ENCODE assay signal across 8 cellular contexts in the genomic region with DNA sequence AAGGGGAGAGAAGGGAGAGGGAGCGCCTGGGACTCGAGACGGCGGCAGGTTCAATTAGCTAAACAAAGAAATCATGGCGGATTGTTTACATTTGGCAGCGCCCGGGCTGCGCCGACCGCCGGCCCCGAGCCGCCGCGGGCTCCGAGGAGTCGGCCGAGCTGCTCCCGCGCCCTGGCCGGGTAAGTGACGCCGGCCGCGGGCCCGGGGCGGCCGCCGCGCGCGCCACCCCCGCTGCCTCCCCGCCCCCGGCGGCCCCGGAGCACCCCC.
DNase-seq lines count a peak whose midpoint lies in the region; ATAC-seq and TF ChIP-seq lines count a peak whose summit lies in the region.

No MANE protein-coding gene starts in this region.

- CTCF ChIA-PET in AG04449 (lab: Yijun Ruan, JAX) = interaction anchor here (1.7 kb wide), 1 partner anchor 522 kb away, joined by 4 read pairs; no protein-coding TSS in a partner anchor

- H3K4me3 ChIP-seq in AG04449 (ENCODE audit: low read depth, low read length) (peak overlapping the region; percentile 54), body of pancreas (peak overlapping the region in 1 of 2 donors; percentile 37), mucosa of descending colon (no peak overlapping the region)

- TF ChIP-seq CTCF in AG04449 (IDR thresholded peaks at IDR 0.05; ENCODE audit: insufficient read depth, low read length, missing control alignments) (no peak), body of pancreas (IDR thresholded peaks at IDR 0.05) (no peak), mucosa of descending colon (IDR thresholded peaks at IDR 0.05) (no peak)

- ATAC-seq in GM18907 (IDR thresholded peaks at IDR 0.05; ENCODE audit: unreplicated experiment) = peak; percentile 52
- peak; percentile 56 for ATAC-seq in body of pancreas
- peak; percentile 44 for ATAC-seq in mucosa of descending colon
- no peak for ATAC-seq in HG03571 (IDR thresholded peaks at IDR 0.05; ENCODE audit: unreplicated experiment)

- no peaks in the 10 kb centered on the region for H3K9me3 ChIP-seq in body of pancreas
- H3K9me3 ChIP-seq in mucosa of descending colon = no peaks in the 10 kb centered on the region

- TF ChIP-seq POLR2A in body of pancreas (IDR thresholded peaks at IDR 0.05) = no peak

- no peaks in the 10 kb centered on the region for H3K27me3 ChIP-seq in body of pancreas

- intact Hi-C loops in body of pancreas (cut with DNase I) = no loop called here
- intact Hi-C loops in mucosa of descending colon (cut with DNase I, micrococcal nuclease) = no loop called here
- intact Hi-C loops in posterior vena cava (cut with DNase I) = no loop called here

- H3K36me3 ChIP-seq in body of pancreas (replicated peaks in 1 of 2; ENCODE audit: insufficient read depth in 1 of 2, low read depth in 2 of 2) (no peaks in the 10 kb centered on the region), mucosa of descending colon (ENCODE audit: low read depth) (no peaks in the 10 kb centered on the region)

- H3K4me1 ChIP-seq in body of pancreas = peaks cover 8% of the 10 kb centered on the region
- H3K4me1 ChIP-seq in mucosa of descending colon (ENCODE audit: low read depth) = peaks cover 8% of the 10 kb centered on the region

- peak overlapping the region in 1 of 4 donors; percentile 10 for H3K27ac ChIP-seq in body of pancreas

- DNase-seq in AG04449 (ENCODE audit: low read depth, low spot score) = no peak
- DNase-seq in NCI-H1694 treated with DMSO at 0.1 percent for 48 hours (lab: John Stamatoyannopoulos, UW) = peak; percentile 68
- DNase-seq in body of pancreas = peak in 2 of 4 donors; percentile 13 to 35
- peak in 2 of 3 donors; percentile 5 to 34 for DNase-seq in mucosa of descending colon
- no peak for DNase-seq in posterior vena cava (ENCODE audit: low spot score)
- DNase-seq in Ammon's horn (ENCODE audit: low spot score) = no peak

- 0% methylated on average over 8 to 17 of the region's 37 CpGs for WGBS in body of pancreas, 2 donors

- POLR2A ChIA-PET in AG04449 (lab: Yijun Ruan, JAX) = no interaction called here

Comparison
In these comparisons a context has a peak if more than half of its experiments do, and no peak if none do; other contexts are left out.
1. DNase-seq: peak in NCI-H1694 treated with DMSO at 0.1 percent for 48 hours (single experiment) and mucosa of descending colon (2 of 3); none in AG04449 (single experiment), posterior vena cava (single experiment) and Ammon's horn (single experiment).